1 cellular context compared by ENCODE assay signal in genomic region chr1:27603962-27604578, GRCh38.
TF ChIP-seq lines count a peak whose summit lies in the region.

TSS of gene AHDC1 (minus strand) at chr1:27604144. CDS start at chr1:27552115, 52,029 bp downstream.

TF ChIP-seq in HepG2, 621 proteins besides CTCF, POLR2A, EP300 and RAD21 (continued from another document):
- peak; percentile 29; the same call in 1 of the 2 replicates for TF ChIP-seq ZNF280D (CRISPR knock-in tag; IDR thresholded peaks at IDR 0.05)
- TF ChIP-seq KLF13 (CRISPR knock-in tag; IDR thresholded peaks at IDR 0.05), result no peak
- no peak for TF ChIP-seq ZNF639 (CRISPR knock-in tag; conservative IDR thresholded peaks at IDR 0.05)
- TF ChIP-seq FOXM1 (CRISPR knock-in tag; IDR thresholded peaks at IDR 0.05), result no peak
- TF ChIP-seq POLR2G (IDR thresholded peaks at IDR 0.05; ENCODE audit: low read depth, low read length), result peak; percentile 77
- TF ChIP-seq NFYC (CRISPR knock-in tag; IDR thresholded peaks at IDR 0.05), result no peak
- TF ChIP-seq TARDBP (CRISPR knock-in tag; IDR thresholded peaks at IDR 0.05), result peak; percentile 63; the same call in 1 of the 2 replicates
- TF ChIP-seq ISL2 (CRISPR knock-in tag; IDR thresholded peaks at IDR 0.05), result 0 out of 2 replicates have a peak, but pooled peaks have one; percentile 24
- TF ChIP-seq ZNF720 (CRISPR knock-in tag; IDR thresholded peaks at IDR 0.05), result no peak
- peak; percentile 77; the same call in 1 of the 2 replicates for TF ChIP-seq IRF2 (CRISPR knock-in tag; IDR thresholded peaks at IDR 0.05)
- 0 out of 2 replicates have a peak, but pooled peaks have one; percentile 23 for TF ChIP-seq CBFB (CRISPR knock-in tag; IDR thresholded peaks at IDR 0.05)
- no peak for TF ChIP-seq ZNF567 (CRISPR knock-in tag; IDR thresholded peaks at IDR 0.05; ENCODE audit: borderline replicate concordance)
- TF ChIP-seq ZNF263 (CRISPR knock-in tag; IDR thresholded peaks at IDR 0.05), result peak; percentile 90
- TF ChIP-seq ZNF670 (CRISPR knock-in tag; IDR thresholded peaks at IDR 0.05; ENCODE audit: borderline replicate concordance), result no peak
- no peak; the same call in 1 of the 2 replicates for TF ChIP-seq ZFY (CRISPR knock-in tag; IDR thresholded peaks at IDR 0.05)
- TF ChIP-seq RNF2 (conservative IDR thresholded peaks at IDR 0.05; ENCODE audit: low read depth), result no peak
- peak; percentile 73 for TF ChIP-seq POLR2AphosphoS5 (IDR thresholded peaks at IDR 0.05; ENCODE audit: low read depth, low read length)
- TF ChIP-seq UBTF (CRISPR knock-in tag; IDR thresholded peaks at IDR 0.05), result peak; percentile 66; the same call in 1 of the 2 replicates
- TF ChIP-seq HBP1 (CRISPR knock-in tag; IDR thresholded peaks at IDR 0.05; ENCODE audit: low read depth), result peak; percentile 21; the same call in 1 of the 2 replicates
- TF ChIP-seq SATB2 (CRISPR knock-in tag; IDR thresholded peaks at IDR 0.05), result no peak
- no peak for TF ChIP-seq ZNF556 (CRISPR knock-in tag; IDR thresholded peaks at IDR 0.05; ENCODE audit: borderline replicate concordance)
- no peak for TF ChIP-seq HNRNPH1 (optimal IDR thresholded peaks at IDR 0.05; ENCODE audit: low read depth, low read length)
- no peak for TF ChIP-seq ZBTB25 (CRISPR knock-in tag; IDR thresholded peaks at IDR 0.05)
- TF ChIP-seq ZBTB42 (CRISPR knock-in tag; IDR thresholded peaks at IDR 0.05), result no peak
- peak; percentile 65 for TF ChIP-seq ZNF574 (CRISPR knock-in tag; IDR thresholded peaks at IDR 0.05)
- TF ChIP-seq ZNF740 (CRISPR knock-in tag; IDR thresholded peaks at IDR 0.05), result peak; percentile 81
- no peak for TF ChIP-seq ZBTB7B (CRISPR knock-in tag; IDR thresholded peaks at IDR 0.05)
- TF ChIP-seq TRAFD1 (CRISPR knock-in tag; IDR thresholded peaks at IDR 0.05; ENCODE audit: borderline replicate concordance), result no peak
- TF ChIP-seq MTERF4 (CRISPR knock-in tag; IDR thresholded peaks at IDR 0.05), result no peak
- no peak for TF ChIP-seq ZNF382 (CRISPR knock-in tag; IDR thresholded peaks at IDR 0.05; ENCODE audit: borderline replicate concordance)
- no peak; the same call in 1 of the 2 replicates for TF ChIP-seq ATF7-NPFF (CRISPR knock-in tag; IDR thresholded peaks at IDR 0.05; ENCODE audit: low read depth)
- no peak for TF ChIP-seq XRCC5 (optimal IDR thresholded peaks at IDR 0.05; ENCODE audit: low read length)
- no peak for TF ChIP-seq PRPF4 (IDR thresholded peaks at IDR 0.05; ENCODE audit: low read depth, low read length, poor library complexity, severe bottlenecking)
- peak; percentile 68; the same call in 1 of the 2 replicates for TF ChIP-seq ZNF292 (CRISPR knock-in tag; IDR thresholded peaks at IDR 0.05; ENCODE audit: borderline replicate concordance, low read depth)
- TF ChIP-seq TBP (CRISPR knock-in tag; IDR thresholded peaks at IDR 0.05), result 0 out of 2 replicates have a peak, but pooled peaks have one; percentile 65
- 0 out of 2 replicates have a peak, but pooled peaks have one; percentile 56 for TF ChIP-seq ZBTB20 (CRISPR knock-in tag; IDR thresholded peaks at IDR 0.05; ENCODE audit: borderline replicate concordance, low read depth)
- no peak for TF ChIP-seq MLLT10 (CRISPR knock-in tag; IDR thresholded peaks at IDR 0.05)
TF ChIP-seq in HepG2: peak in this region for 77.
